In the genomic region with DNA sequence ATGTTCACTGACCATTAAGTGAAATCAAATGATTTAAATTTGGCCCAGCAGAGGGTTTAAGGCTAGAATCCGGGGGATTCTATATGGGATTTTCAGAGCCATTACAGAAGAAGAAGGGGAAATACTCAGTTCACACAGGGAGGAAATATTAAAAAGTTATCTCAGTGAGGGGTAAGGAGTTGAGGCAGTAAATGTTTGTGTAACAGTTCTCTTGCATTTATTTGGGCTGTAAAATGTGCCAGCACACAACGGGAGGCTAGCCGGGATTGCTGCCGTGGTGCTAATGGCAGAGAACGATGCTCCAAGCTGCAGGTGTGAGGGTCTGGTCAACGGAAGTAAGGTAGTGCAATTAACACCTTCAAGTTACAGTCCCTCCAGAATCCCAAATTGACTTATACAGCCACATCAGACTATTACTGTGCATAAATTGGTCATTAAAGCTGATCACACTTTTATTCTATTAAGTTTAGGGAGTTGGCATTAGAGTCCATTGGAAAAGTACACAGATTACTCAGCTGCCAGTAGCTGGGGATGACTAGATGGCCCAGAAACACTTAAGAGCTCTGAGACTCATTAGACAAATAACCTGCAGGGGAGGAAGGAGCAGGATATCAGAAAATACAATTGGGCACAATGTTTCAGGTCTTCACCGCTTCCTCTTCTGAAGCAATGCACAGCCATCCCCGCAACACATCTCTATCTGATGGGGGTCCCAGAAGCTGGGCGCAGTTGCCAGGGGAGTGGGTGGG, we compare ENCODE assay signal across 19 cellular contexts. TPM values are rescaled to one million over a fixed set of nuclear protein-coding genes. Genes with fewer than 3 reads are reported as not detected.
"Had no signal": no experiment of that assay in that cellular context is flagged by ENCODE, and none has a peak within 500 bp of the region (broad histone marks: within the 10 kb centered on the region; RNA-seq: fewer than 3 reads in every experiment).

No MANE protein-coding gene starts in this region.

- H3K27me3 ChIP-seq: gastrocnemius medialis, thyroid gland had no signal

- H3K4me3 Mint-ChIP-seq: activated CD4-positive, alpha-beta T cell treated with anti-CD3 and anti-CD28 coated beads, Interleukin-2, amount 10 ng/mL, durations not matched to agents 24 days and 14 days; activated CD8-positive, alpha-beta T cell treated with anti-CD3 and anti-CD28 coated beads, Interleukin-2, amount 10 ng/mL, durations not matched to agents 7 days and 5 days; activated naive CD4-positive, alpha-beta T cell treated with anti-CD3 and anti-CD28 coated beads, Interleukin-2, amount 10 ng/mL, durations not matched to agents 7 days and 5 days; activated naive CD8-positive, alpha-beta T cell treated with anti-CD3 and anti-CD28 coated beads, Interleukin-2, amount 50 U/mL, for 24 hours; activated T-cell treated with anti-CD3 and anti-CD28 coated beads, Interleukin-2, amount 50 U/mL, for 24 hours; brain; endodermal cell; neural crest cell had no signal

- H3K36me3 Mint-ChIP-seq: activated naive CD4-positive, alpha-beta T cell treated with anti-CD3 and anti-CD28 coated beads, Interleukin-2, amount 10 ng/mL, durations not matched to agents 7 days and 5 days had no signal

- H3K27ac Mint-ChIP-seq: activated CD4-positive, alpha-beta T cell treated with anti-CD3 and anti-CD28 coated beads, Interleukin-2, amount 10 ng/mL, durations not matched to agents 24 days and 14 days; activated CD8-positive, alpha-beta T cell treated with anti-CD3 and anti-CD28 coated beads, Interleukin-2, amount 10 ng/mL, durations not matched to agents 7 days and 5 days; activated naive CD4-positive, alpha-beta T cell treated with anti-CD3 and anti-CD28 coated beads, Interleukin-2, amount 10 ng/mL, durations not matched to agents 7 days and 5 days; activated naive CD8-positive, alpha-beta T cell treated with anti-CD3 and anti-CD28 coated beads, Interleukin-2, amount 50 U/mL, for 24 hours; activated T-cell treated with anti-CD3 and anti-CD28 coated beads, Interleukin-2, amount 50 U/mL, for 24 hours; activated T-helper 2 cell treated with anti-CD3 and anti-CD28 coated beads, Interferon-gamma antibody, Interleukin-2, Interleukin-4, amounts not matched to agents 10 μg/mL and 5 μg/mL and 100 μg/mL, durations not matched to agents 14 hours and 24 hours and 36 hours; brain; endodermal cell had no signal

- H3K4me3 ChIP-seq: gastrocnemius medialis, lung, thyroid gland had no signal

- H3K27me3 Mint-ChIP-seq: activated CD4-positive, alpha-beta T cell treated with anti-CD3 and anti-CD28 coated beads, Interleukin-2, amount 10 ng/mL, durations not matched to agents 24 days and 14 days; activated naive CD4-positive, alpha-beta T cell treated with anti-CD3 and anti-CD28 coated beads, Interleukin-2, amount 10 ng/mL, durations not matched to agents 7 days and 5 days; activated naive CD8-positive, alpha-beta T cell treated with anti-CD3 and anti-CD28 coated beads, Interleukin-2, amount 50 U/mL, for 24 hours; activated T-cell treated with anti-CD3 and anti-CD28 coated beads, Interleukin-2, amount 50 U/mL, for 24 hours; brain had no signal

- H3K27ac ChIP-seq: gastrocnemius medialis, thyroid gland had no signal

- H3K4me1 ChIP-seq: thyroid gland had no signal

- H3K4me1 Mint-ChIP-seq: activated CD4-positive, alpha-beta T cell treated with anti-CD3 and anti-CD28 coated beads, Interleukin-2, amount 10 ng/mL, durations not matched to agents 24 days and 14 days; activated naive CD4-positive, alpha-beta T cell treated with anti-CD3 and anti-CD28 coated beads, Interleukin-2, amount 10 ng/mL, durations not matched to agents 7 days and 5 days; activated naive CD8-positive, alpha-beta T cell treated with anti-CD3 and anti-CD28 coated beads, Interleukin-2, amount 50 U/mL, for 24 hours; endodermal cell; neural crest cell had no signal

- H3K9me3 Mint-ChIP-seq: activated CD4-positive, alpha-beta T cell treated with anti-CD3 and anti-CD28 coated beads, Interleukin-2, amount 10 ng/mL, durations not matched to agents 24 days and 14 days; activated naive CD4-positive, alpha-beta T cell treated with anti-CD3 and anti-CD28 coated beads, Interleukin-2, amount 10 ng/mL, durations not matched to agents 7 days and 5 days; activated naive CD8-positive, alpha-beta T cell treated with anti-CD3 and anti-CD28 coated beads, Interleukin-2, amount 50 U/mL, for 24 hours; activated T-cell treated with anti-CD3 and anti-CD28 coated beads, Interleukin-2, amount 50 U/mL, for 24 hours; activated T-helper 2 cell treated with anti-CD3 and anti-CD28 coated beads, Interferon-gamma antibody, Interleukin-2, Interleukin-4, amounts not matched to agents 10 μg/mL and 5 μg/mL and 100 μg/mL, durations not matched to agents 14 hours and 24 hours and 36 hours; brain; neural crest cell had no signal

- H3K36me3 ChIP-seq: gastrocnemius medialis, thyroid gland had no signal

- DNase-seq: activated CD4-positive, alpha-beta T cell treated with anti-CD3 and anti-CD28 coated beads, Interleukin-2, amount 10 ng/mL, durations not matched to agents 24 days and 14 days; activated CD8-positive, alpha-beta T cell treated with anti-CD3 and anti-CD28 coated beads, Interleukin-2, amount 10 ng/mL, durations not matched to agents 7 days and 5 days; activated naive CD4-positive, alpha-beta T cell treated with anti-CD3 and anti-CD28 coated beads, Interleukin-2, amount 10 ng/mL, durations not matched to agents 7 days and 5 days; activated naive CD8-positive, alpha-beta T cell treated with anti-CD3 and anti-CD28 coated beads, Interleukin-2, amount 50 U/mL, for 24 hours; activated T-cell treated with anti-CD3 and anti-CD28 coated beads, Interleukin-2, amount 50 U/mL, for 24 hours; anterior cingulate cortex; central memory CD4-positive, alpha-beta T cell; endodermal cell; gastrocnemius medialis; stimulated activated CD4-positive, alpha-beta T cell treated with anti-CD3 and anti-CD28 coated beads, Interleukin-12 subunit alpha, Interleukin-12 subunit beta, amount 100 ng/mL, for 4 hours; stimulated activated CD4-positive, alpha-beta T cell treated with anti-CD3 and anti-CD28 coated beads, Interleukin-1b, Interleukin-23, amount 100 ng/mL, for 48 hours; stimulated activated CD8-positive, alpha-beta memory T cell treated with anti-CD3 and anti-CD28 coated beads, Interleukin-4, amount 100 ng/mL, for 48 hours; stimulated activated naive CD4-positive, alpha-beta T cell; T-helper 9 cell; thyroid gland had no signal

- H3K9me3 ChIP-seq: gastrocnemius medialis, thyroid gland had no signal

RNA-seq across cellular contexts. Expression of gene PPP1R3G, which starts 31.3 kb away (rescaled TPM):
- total RNA-seq: endodermal cell had no signal
